Comparison of ENCODE assay signal across 31 cellular contexts in genomic region chr13:69597088-69597487, GRCh38.
"Had no signal": no experiment of that assay in that cellular context is flagged by ENCODE, and none has a peak within 500 bp of the region (broad histone marks: within the 10 kb centered on the region; RNA-seq: fewer than 3 reads in every experiment).

No MANE protein-coding gene starts in this region.

- H3K36me3 ChIP-seq: neural progenitor cell, ovary, spleen, suprapubic skin, tibial artery, transverse colon, upper lobe of right lung, uterus had no signal

- H3K4me1 ChIP-seq: neural progenitor cell, parathyroid adenoma, psoas muscle, spleen, suprapubic skin, testis, tibial artery, transverse colon, upper lobe of right lung, uterus had no signal

- ATAC-seq: natural killer cell; psoas muscle; right cardiac atrium; sciatic nerve; stimulated activated memory B cell treated with anti-CD40 and anti-IgM and Interleukin-4, amounts not matched to agents 10 μg/mL and 1 μg/mL and 100 μg/mL, for 72 hours; stimulated activated naive CD8-positive, alpha-beta T cell treated with anti-CD3 and anti-CD28 coated beads, Interleukin-15, amount 100 ng/mL, for 72 hours; stimulated activated naive CD8-positive, alpha-beta T cell treated with anti-CD3 and anti-CD28 coated beads, Interleukin-15, Interleukin-2, amounts not matched to agents 100 U/mL and 50 U/mL, for 24 hours; upper lobe of right lung had no signal

- H3K27ac ChIP-seq: neural progenitor cell, ovary, parathyroid adenoma, psoas muscle, skin epidermis, spleen, suprapubic skin, testis, tibial artery, transverse colon, upper lobe of right lung, uterus had no signal

- H3K27ac Mint-ChIP-seq: natural killer cell; nephron; neural progenitor cell; progenitor cell of endocrine pancreas; stimulated activated memory B cell treated with anti-CD40 and anti-IgM and Interleukin-4, amounts not matched to agents 10 μg/mL and 1 μg/mL and 100 μg/mL, for 72 hours; stimulated activated naive CD8-positive, alpha-beta T cell treated with anti-CD3 and anti-CD28 coated beads, Interleukin-15, amount 100 ng/mL, for 72 hours; type B pancreatic cell had no signal

- H3K27me3 Mint-ChIP-seq: progenitor cell of endocrine pancreas; stimulated activated memory B cell treated with anti-CD40 and anti-IgM and Interleukin-4, amounts not matched to agents 10 μg/mL and 1 μg/mL and 100 μg/mL, for 72 hours; stimulated activated naive CD8-positive, alpha-beta T cell treated with anti-CD3 and anti-CD28 coated beads, Interleukin-15, amount 100 ng/mL, for 72 hours; type B pancreatic cell had no signal

- H3K4me3 ChIP-seq: neural progenitor cell, ovary, psoas muscle, skin epidermis, smooth muscle cell, spleen, suprapubic skin, testis, tibial artery, transverse colon, upper lobe of right lung, uterus had no signal

- H3K9ac ChIP-seq: neural progenitor cell, parathyroid adenoma had no signal

- H3K27me3 ChIP-seq: neural progenitor cell, ovary, spleen, suprapubic skin, testis, tibial artery, transverse colon, upper lobe of right lung, uterus had no signal

- DNase-seq: natural killer cell; occipital lobe; ovary; posterior cingulate gyrus; psoas muscle; right cardiac atrium; spleen; stimulated activated CD4-positive, alpha-beta T cell treated with anti-CD3 and anti-CD28 coated beads, Interleukin-12 subunit alpha, Interleukin-12 subunit beta, amount 100 ng/mL, for 4 hours; stimulated activated CD4-positive, alpha-beta T cell treated with anti-CD3 and anti-CD28 coated beads, Interleukin-1b, Interleukin-23, amount 100 ng/mL, for 48 hours; stimulated activated CD4-positive, alpha-beta T cell treated with anti-CD3 and anti-CD28 coated beads, Interleukin-4, amount 100 ng/mL, for 1 hour; stimulated activated CD4-positive, alpha-beta T cell treated with anti-CD3 and anti-CD28 coated beads, Interleukin-4, amount 100 ng/mL, for 4 hours; stimulated activated CD8-positive, alpha-beta memory T cell treated with anti-CD3 and anti-CD28 coated beads, Interleukin-4, amount 100 ng/mL, for 48 hours; stimulated activated naive CD4-positive, alpha-beta T cell; stimulated activated naive CD8-positive, alpha-beta T cell treated with anti-CD3 and anti-CD28 coated beads, Interleukin-15, amount 100 ng/mL, for 72 hours; stimulated activated naive CD8-positive, alpha-beta T cell treated with anti-CD3 and anti-CD28 coated beads, Interleukin-15, Interleukin-2, amounts not matched to agents 100 U/mL and 50 U/mL, for 24 hours; substantia nigra; testis; tibial artery; transverse colon; upper lobe of right lung; uterus had no signal

- H3K79me2 ChIP-seq: parathyroid adenoma had no signal

- H3K4me1 Mint-ChIP-seq: natural killer cell; nephron; neural progenitor cell; stimulated activated memory B cell treated with anti-CD40 and anti-IgM and Interleukin-4, amounts not matched to agents 10 μg/mL and 1 μg/mL and 100 μg/mL, for 72 hours; stimulated activated naive CD8-positive, alpha-beta T cell treated with anti-CD3 and anti-CD28 coated beads, Interleukin-15, amount 100 ng/mL, for 72 hours had no signal

- H3K36me3 Mint-ChIP-seq: neural progenitor cell; stimulated activated memory B cell treated with anti-CD40 and anti-IgM and Interleukin-4, amounts not matched to agents 10 μg/mL and 1 μg/mL and 100 μg/mL, for 72 hours; type B pancreatic cell had no signal

- H3K4me2 ChIP-seq: neural progenitor cell, smooth muscle cell had no signal

- H3K4me3 Mint-ChIP-seq: natural killer cell; nephron; neural progenitor cell; stimulated activated memory B cell treated with anti-CD40 and anti-IgM and Interleukin-4, amounts not matched to agents 10 μg/mL and 1 μg/mL and 100 μg/mL, for 72 hours; stimulated activated naive CD8-positive, alpha-beta T cell treated with anti-CD3 and anti-CD28 coated beads, Interleukin-15, amount 100 ng/mL, for 72 hours; type B pancreatic cell had no signal

- H3K9me3 Mint-ChIP-seq: nephron, neural progenitor cell, type B pancreatic cell had no signal

- H2AFZ ChIP-seq: neural progenitor cell, parathyroid adenoma had no signal

- H3K9me3 ChIP-seq: ovary, psoas muscle, spleen, testis, tibial artery, transverse colon, upper lobe of right lung, uterus had no signal
